Comparison of ENCODE assay signal across 8 cellular contexts in the genomic region with DNA sequence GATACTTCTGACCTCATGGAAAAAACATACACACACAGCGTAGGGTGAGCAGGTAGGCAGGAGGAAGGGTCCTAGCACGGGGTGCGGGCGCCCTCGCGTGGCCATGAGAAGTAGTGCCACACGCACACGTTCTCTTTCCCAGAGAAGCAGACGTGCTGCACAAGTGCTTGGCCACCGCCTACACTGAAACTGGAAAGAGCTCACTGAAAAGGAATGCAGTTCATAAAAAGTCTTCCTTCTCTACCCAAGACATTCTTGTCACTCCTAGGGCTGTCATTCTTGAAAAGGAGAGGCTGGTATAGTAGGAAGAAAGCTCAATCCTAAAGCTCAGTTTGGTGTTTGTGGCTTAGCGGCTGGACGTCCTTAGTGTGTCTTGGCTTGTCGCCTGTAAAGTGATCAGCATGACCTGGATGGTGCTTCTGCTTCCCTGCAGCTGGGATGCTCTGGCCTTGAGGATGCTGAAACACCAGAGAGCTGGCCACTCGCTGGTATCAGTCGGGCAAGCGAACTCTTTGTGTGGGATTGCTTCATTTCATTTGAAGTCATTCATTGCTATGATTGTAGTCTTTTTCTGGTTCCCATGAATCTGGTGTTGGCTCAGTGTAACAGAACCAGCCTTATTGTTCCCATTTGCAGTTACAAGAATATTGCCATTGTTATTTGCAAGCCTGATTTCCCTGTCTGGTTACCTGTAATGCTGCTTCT.
DNase-seq lines count a peak whose midpoint lies in the region; ATAC-seq, FAIRE-seq and TF ChIP-seq lines count a peak whose summit lies in the region.

No MANE protein-coding gene starts in this region.

- H3K27me3 ChIP-seq in gastrocnemius medialis, result no peaks in the 10 kb centered on the region

- ATAC-seq in HG03159 (IDR thresholded peaks at IDR 0.05; ENCODE audit: unreplicated experiment), result peak; percentile 83
- peak; percentile 95 for ATAC-seq in left ventricle myocardium superior
- ATAC-seq in gastrocnemius medialis, result peak; percentile 60 to 66

- TF ChIP-seq CTCF in gastrocnemius medialis (IDR thresholded peaks at IDR 0.05 in 4 of 5, conservative IDR thresholded peaks at IDR 0.05 in 1 of 5), result peak; percentile 42 to 86 (median 70)

- no peaks in the 10 kb centered on the region for H3K4me1 ChIP-seq in gastrocnemius medialis

- intact Hi-C loops in left ventricle myocardium superior (cut with micrococcal nuclease) (no loop called here), gastrocnemius medialis (cut with DNase I; ENCODE audit: low total_unique reads) (loop anchor here (5.0 kb wide), 3 partner anchors 92 to 752 kb away; no protein-coding TSS in a partner anchor)

- H3K4me3 ChIP-seq in gastrocnemius medialis, result no peak overlapping the region

- in situ Hi-C loops in gastrocnemius medialis (cut with MboI; ENCODE audit: low sequenced_read_pairs in 4 of 4), result loop anchor here in 3 of 4 donors (10.0 to 25.0 kb wide), 3 partner anchors 609 to 749 kb away; no protein-coding TSS in a partner anchor

- H3K9me3 ChIP-seq in gastrocnemius medialis, result no peaks in the 10 kb centered on the region

- H3K27ac ChIP-seq in gastrocnemius medialis, result no peak overlapping the region

- H3K36me3 ChIP-seq in gastrocnemius medialis, result no peaks in the 10 kb centered on the region

- FAIRE-seq in GM19239 (lab: Jason Lieb, UNC), result peak; percentile 88

- DNase-seq in DMS53 treated with DMSO at 0.1 percent for 48 hours (lab: John Stamatoyannopoulos, UW; ENCODE audit: unreplicated experiment) (peak; percentile 66), GM19239 (ENCODE audit: insufficient read length, low spot score) (peak; percentile 44), NCI-H82 treated with DMSO at 0.1 percent for 48 hours (lab: John Stamatoyannopoulos, UW; ENCODE audit: unreplicated experiment) (peak; percentile 17), amygdala (lab: John Stamatoyannopoulos, UW) (peak in 54 of 56 donors; percentile 20 to 92 (median 70)), left ventricle myocardium superior (peak; percentile 82), gastrocnemius medialis (peak; percentile 20 to 40), NCI-H128 (lab: John Stamatoyannopoulos, UW; ENCODE audit: unreplicated experiment) (no peak)

- TF ChIP-seq POLR2A in gastrocnemius medialis (IDR thresholded peaks at IDR 0.05), result no peak
